In genomic region chr17:63773272-63774140, GRCh38 we compare ENCODE assay signal across 8 cellular contexts. TPM values are rescaled to one million over a fixed set of nuclear protein-coding genes. Genes with fewer than 3 reads are reported as not detected.
DNase-seq lines count a peak whose midpoint lies in the region; ATAC-seq, FAIRE-seq and TF ChIP-seq lines count a peak whose summit lies in the region.

Gene CCDC47, minus strand, starts transcription at chr17:63773597. Its CDS starts 7,422 bp downstream, at chr17:63766175.

- H3K36me3 ChIP-seq in bronchial epithelial cell (ENCODE audit: control insufficient read depth, insufficient read depth, low read length) (peaks cover 1% of the 10 kb centered on the region), iPS-20b (ENCODE audit: insufficient read depth, low read depth, low read length) (peaks cover 31% of the 10 kb centered on the region)

- TF ChIP-seq CTCF in AG04449 (IDR thresholded peaks at IDR 0.05; ENCODE audit: insufficient read depth, low read length, missing control alignments) = no peak
- no peak for TF ChIP-seq CTCF in WI38 (IDR thresholded peaks at IDR 0.05; ENCODE audit: low read depth, low read length)
- TF ChIP-seq CTCF in bronchial epithelial cell (IDR thresholded peaks at IDR 0.05; ENCODE audit: insufficient read depth, low read length, severe bottlenecking) = no peak

- no peak for FAIRE-seq in bronchial epithelial cell (lab: Jason Lieb, UNC)

- peak within 1 kb of the TSS; percentile 100 for H3K9ac ChIP-seq in iPS-20b (ENCODE audit: low read depth, low read length)

- H3K4me3 ChIP-seq in AG04449 (ENCODE audit: low read depth, low read length) (peak within 1 kb of the TSS; percentile 92), WI38 (ENCODE audit: low read depth, low read length) (peak within 1 kb of the TSS; percentile 95), bronchial epithelial cell (ENCODE audit: low read depth, low read length) (peak within 1 kb of the TSS; percentile 86), iPS-20b (ENCODE audit: low read length) (peak within 1 kb of the TSS; percentile 97), skin epidermis (peak within 1 kb of the TSS; percentile 75 to 99 (median 94))

- H3K27me3 ChIP-seq in bronchial epithelial cell (ENCODE audit: control insufficient read depth, insufficient read depth, low read length) = no peaks in the 10 kb centered on the region
- no peaks in the 10 kb centered on the region for H3K27me3 ChIP-seq in iPS-20b (ENCODE audit: insufficient read depth, low read length)

- CTCF ChIA-PET in AG04449 (lab: Yijun Ruan, JAX) = interaction anchor here (1.0 kb wide), 1 partner anchor 12 kb away, joined by 3 read pairs; no protein-coding TSS in a partner anchor

- POLR2A ChIA-PET in AG04449 (lab: Yijun Ruan, JAX) = interaction anchor here (0.6 to 1.5 kb wide), 9 partner anchors 9 to 146 kb away, joined by 3 to 10 read pairs (median 5); partner anchors contain the start of gene PSMC5

- DNase-seq in AG04449 (ENCODE audit: low read depth, low spot score) (peak; percentile 93), NCI-H2227 treated with DMSO at 0.1 percent for 48 hours (lab: John Stamatoyannopoulos, UW) (peak; percentile 99), bronchial epithelial cell (ENCODE audit: low read depth) (peak; percentile 97)

- H3K27ac ChIP-seq in iPS-20b (ENCODE audit: low read length) (peak within 1 kb of the TSS; percentile 100), skin epidermis (peak within 1 kb of the TSS; percentile 74 to 99 (median 96))

- ATAC-seq in GM18907 (IDR thresholded peaks at IDR 0.05; ENCODE audit: unreplicated experiment) (peak; percentile 85), HG03159 (IDR thresholded peaks at IDR 0.05; ENCODE audit: unreplicated experiment) (peak; percentile 80)

- H3K9me3 ChIP-seq in iPS-20b (ENCODE audit: insufficient read depth, low read depth, low read length) = no peaks in the 10 kb centered on the region

- peaks cover 10% of the 10 kb centered on the region for H3K4me1 ChIP-seq in iPS-20b (ENCODE audit: insufficient read depth, low read length)

RNA-seq across cellular contexts. Expression of gene CCDC47, which starts in this region (rescaled TPM):
- 112 and 118 TPM in 2 replicates for total RNA-seq in bronchial epithelial cell

Comparison
In these comparisons a context has a peak if more than half of its experiments do, and no peak if none do; other contexts are left out.
1. Peak in every context shown above with its lines: DNase-seq, ATAC-seq, H3K4me3 ChIP-seq and H3K27ac ChIP-seq.